ENCODE assay signal across 8 cellular contexts in the genomic region with DNA sequence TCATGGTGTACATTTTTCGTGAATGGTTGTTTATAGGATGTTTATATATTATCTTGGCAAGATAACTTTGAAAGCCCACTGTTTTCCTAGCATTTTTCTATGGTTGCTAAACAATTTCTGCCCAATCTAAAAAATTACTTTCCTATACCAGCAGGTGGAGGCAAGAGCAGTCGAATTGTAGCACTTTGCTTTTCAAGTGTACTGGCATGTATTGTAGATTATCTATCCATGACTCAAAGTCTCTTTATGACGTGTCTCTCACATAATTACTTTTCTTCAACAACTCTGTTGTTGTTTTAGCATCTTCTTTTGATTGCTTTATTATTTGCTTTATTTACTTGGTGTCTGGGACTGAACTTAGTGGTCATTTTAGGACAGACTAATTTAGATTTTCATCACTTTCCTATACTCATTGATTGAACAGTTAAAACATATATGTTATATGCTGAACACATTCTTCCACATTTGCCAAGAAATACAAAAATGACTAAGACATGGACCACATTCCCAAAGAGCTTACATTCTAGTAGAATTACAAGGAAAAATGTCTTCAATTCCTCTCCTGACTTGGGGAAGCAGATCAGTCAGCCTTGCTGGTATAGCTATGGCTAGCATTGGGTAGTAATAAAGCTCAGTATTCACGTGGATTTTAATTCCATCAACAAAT. TPM values are rescaled to one million over a fixed set of nuclear protein-coding genes. Genes with fewer than 3 reads are reported as not detected.
DNase-seq lines count a peak whose midpoint lies in the region; ATAC-seq, FAIRE-seq and TF ChIP-seq lines count a peak whose summit lies in the region.

No MANE protein-coding gene starts in this region.

- no peak overlapping the region for H3K4me3 ChIP-seq in CD8-positive, alpha-beta T cell (ENCODE audit: low read depth, low read length)
- H3K4me3 ChIP-seq in GM12878 (no peak overlapping the region), liver (ENCODE audit: low read depth in 1 of 3, low read length in 3 of 3) (no peak overlapping the region), lower leg skin (ENCODE audit: low read depth, poor library complexity, severe bottlenecking) (no peak overlapping the region)

- no peaks in the 10 kb centered on the region for H3K27me3 ChIP-seq in CD8-positive, alpha-beta T cell (ENCODE audit: insufficient read depth, low read length)
- H3K27me3 ChIP-seq in GM12878 (replicated peaks in 1 of 2; ENCODE audit: control insufficient read depth in 2 of 2, insufficient read depth in 2 of 2, low read length in 1 of 2) (no peaks in the 10 kb centered on the region), liver (ENCODE audit: control insufficient read depth in 4 of 4, insufficient read depth in 4 of 4, low read length in 3 of 4) (no peaks in the 10 kb centered on the region)

- SMC1A ChIA-PET in GM12878 (lab: Charles Lee; ENCODE audit: uncharacterized antibody, unreplicated experiment) = interaction anchor here (0.6 to 1.7 kb wide), 20 partner anchors 9 to 563 kb away, joined by 3 to 6 read pairs (median 3); a partner anchor contains a TSS

- H3K4me2 ChIP-seq in GM12878 (ENCODE audit: control insufficient read depth, insufficient read depth) = no peak overlapping the region

- TF ChIP-seq RAD21 in GM12878 (IDR thresholded peaks at IDR 0.05; ENCODE audit: insufficient read depth, low read depth, low read length) (peak; percentile 87), liver (IDR thresholded peaks at IDR 0.05) (peak; percentile 88 to 93)

- H4K20me1 ChIP-seq in GM12878 (ENCODE audit: control insufficient read depth, insufficient read depth) = no peaks in the 10 kb centered on the region

- intact Hi-C loops in CD8-positive, alpha-beta T cell (cut with DNase I, micrococcal nuclease) = no loop called here
- intact Hi-C loops in GM12878 (cut with micrococcal nuclease; ENCODE audit: unreplicated experiment) (loop anchor here (5.0 to 10.0 kb wide), 3 partner anchors 185 to 405 kb away; a partner anchor contains a TSS), lower leg skin (cut with DNase I; ENCODE audit: low total_unique reads) (no loop called here)

- no peak overlapping the region for H3K27ac ChIP-seq in CD8-positive, alpha-beta T cell (ENCODE audit: low read depth, low read length)
- H3K27ac ChIP-seq in GM12878 (ENCODE audit: control insufficient read depth, insufficient read depth) (no peak overlapping the region), liver (ENCODE audit: low read depth in 1 of 2, low read length in 2 of 2) (no peak overlapping the region)

- ATAC-seq in CD8-positive, alpha-beta T cell = peak; percentile 70
- peak; percentile 67 for ATAC-seq in GM18519 (IDR thresholded peaks at IDR 0.05; ENCODE audit: low FRiP score, unreplicated experiment)
- peak; percentile 90 for ATAC-seq in HG02973 (IDR thresholded peaks at IDR 0.05; ENCODE audit: unreplicated experiment)
- peak; percentile 95 for ATAC-seq in GM12878
- no peak for ATAC-seq in HG02763 (IDR thresholded peaks at IDR 0.05; ENCODE audit: unreplicated experiment)

- DNase-seq in CD8-positive, alpha-beta T cell = no peak
- peak; percentile 65 for DNase-seq in NOMO-1 treated with DMSO at 0.1 percent for 48 hours (lab: John Stamatoyannopoulos, UW; ENCODE audit: unreplicated experiment)
- peak; percentile 21 for DNase-seq in GM12878 (ENCODE audit: low read depth, low spot score)
- no peak for DNase-seq in lower leg skin (ENCODE audit: low spot score in 2 of 2)

- FAIRE-seq in GM12878 (lab: Jason Lieb, UNC) = peak; percentile 75

- no peaks in the 10 kb centered on the region for H3K36me3 Mint-ChIP-seq in CD8-positive, alpha-beta T cell

- no peaks in the 10 kb centered on the region for H3K4me1 ChIP-seq in CD8-positive, alpha-beta T cell (ENCODE audit: insufficient read depth, low read length)
- H3K4me1 ChIP-seq in GM12878 (ENCODE audit: control insufficient read depth, insufficient read depth, low read length) (no peaks in the 10 kb centered on the region; the same call in 1 of the 2 replicates), liver (ENCODE audit: control insufficient read depth in 4 of 4, insufficient read depth in 4 of 4, low read length in 3 of 4) (no peaks in the 10 kb centered on the region)

- POLR2A ChIA-PET in CD8-positive, alpha-beta T cell (lab: Charles Lee) = no interaction called here
- POLR2A ChIA-PET in GM12878 (lab: Charles Lee) = no interaction called here

- no peak overlapping the region for H3K4me3 Mint-ChIP-seq in CD8-positive, alpha-beta T cell

- no peaks in the 10 kb centered on the region for H3K27me3 Mint-ChIP-seq in CD8-positive, alpha-beta T cell (ENCODE audit: low read depth)

- no peak overlapping the region for H3K9ac ChIP-seq in GM12878 (ENCODE audit: control insufficient read depth, insufficient read depth, low read length)
- no peak overlapping the region for H3K9ac ChIP-seq in liver (ENCODE audit: low read depth in 1 of 2, low read length in 2 of 2)

- in situ Hi-C loops in GM12878 (cut with MboI) = no loop called here

- no peaks in the 10 kb centered on the region for H3K9me3 ChIP-seq in CD8-positive, alpha-beta T cell (ENCODE audit: low read length)
- H3K9me3 ChIP-seq in GM12878 (replicated peaks; ENCODE audit: control insufficient read depth, insufficient read depth, low read length) = no peaks in the 10 kb centered on the region; the same call in 2 of the 3 replicates
- H3K9me3 ChIP-seq in liver (ENCODE audit: control insufficient read depth in 4 of 4, low read length in 3 of 4) = no peaks in the 10 kb centered on the region

- no peak overlapping the region for H2AFZ ChIP-seq in GM12878 (ENCODE audit: control insufficient read depth, low read depth, low read length)

- CTCF ChIA-PET in CD8-positive, alpha-beta T cell (lab: Charles Lee) = interaction anchor here (0.8 to 1.5 kb wide), 3 partner anchors 11 to 154 kb away, joined by 3 to 4 read pairs (median 4); no protein-coding TSS in a partner anchor
- CTCF ChIA-PET in GM12878 (lab: Yijun Ruan, JAX) = interaction anchor here (0.7 to 4.5 kb wide), 29 partner anchors 8 to 1014 kb away, joined by 3 to 20 read pairs (median 3); no protein-coding TSS in a partner anchor

- no peaks in the 10 kb centered on the region for H3K36me3 ChIP-seq in CD8-positive, alpha-beta T cell (ENCODE audit: insufficient read depth, low read length)
- H3K36me3 ChIP-seq in GM12878 (ENCODE audit: control insufficient read depth in 2 of 2, insufficient read depth in 2 of 2, low read length in 1 of 2) = peaks cover 0 to 1% of the 10 kb centered on the region in 2 experiments; a peak in 1 of 4 replicates
- no peaks in the 10 kb centered on the region for H3K36me3 ChIP-seq in liver (ENCODE audit: control insufficient read depth in 4 of 4, insufficient read depth in 3 of 4, low read depth in 1 of 4, low read length in 3 of 4)

- BruUV-seq in GM12878 (replicated peaks; lab: Mats Ljungman, UMichigan) = no TSS peak

- RAD21 ChIA-PET in GM12878 (lab: Charles Lee; ENCODE audit: unreplicated experiment) = interaction anchor here (0.6 to 1.5 kb wide), 7 partner anchors 20 to 428 kb away, joined by 3 to 4 read pairs (median 3); no protein-coding TSS in a partner anchor

- H3K27ac Mint-ChIP-seq in CD8-positive, alpha-beta T cell = no peak overlapping the region

- H3K79me2 ChIP-seq in GM12878 (ENCODE audit: control insufficient read depth, insufficient read depth, low read length) = peaks cover 1% of the 10 kb centered on the region; the same call in 1 of the 2 replicates

- 13% methylated on average over 4 of the region's 4 CpGs for WGBS in GM12878 (ENCODE audit: insufficient coverage, insufficient replicate concordance, low lambda C conversion rate, missing lambda C conversion rate)
- 18% methylated on average over 4 of the region's 4 CpGs for WGBS in liver
- 33 to 34% methylated on average over 4 of the region's 4 CpGs for WGBS in lower leg skin, 2 donors

- TF ChIP-seq CTCF in CD8-positive, alpha-beta T cell (IDR thresholded peaks at IDR 0.05) = peak; percentile 59
- peak; percentile 63 to 74 (median 65) for TF ChIP-seq CTCF in GM12878 (IDR thresholded peaks at IDR 0.05 in 2 of 3, conservative IDR thresholded peaks at IDR 0.05 in 1 of 3; ENCODE audit: control insufficient read depth in 2 of 3, extremely low read depth in 1 of 3, insufficient read depth in 1 of 3, low read depth in 3 of 3, low read length in 3 of 3)
- peak; percentile 59 for TF ChIP-seq CTCF in liver (IDR thresholded peaks at IDR 0.05; ENCODE audit: low read depth, low read length, missing input control)
- no peak for TF ChIP-seq CTCF in lower leg skin (IDR thresholded peaks at IDR 0.05)

- H3K9me3 Mint-ChIP-seq in CD8-positive, alpha-beta T cell = peaks cover 3% of the 10 kb centered on the region

- TF ChIP-seq POLR2A in GM12878 (IDR thresholded peaks at IDR 0.05; ENCODE audit: low read depth, low read length) (no peak), lower leg skin (IDR thresholded peaks at IDR 0.05) (no peak)

- TF ChIP-seq EP300 in GM12878 (IDR thresholded peaks at IDR 0.05; ENCODE audit: borderline replicate concordance in 1 of 2, control insufficient read depth in 1 of 2, low read depth in 2 of 2, low read length in 2 of 2) = no peak; a peak in 1 of 4 replicates

- H3K4me1 Mint-ChIP-seq in CD8-positive, alpha-beta T cell (ENCODE audit: low read depth) = no peaks in the 10 kb centered on the region

RNA-seq across cellular contexts. Expression of a gene that starts 20.7 kb away (rescaled TPM):
- 1 to 10 TPM; 1.4 to 1.5 TPM for total RNA-seq in CD8-positive, alpha-beta T cell
- 22.6 and 24.3 TPM in 2 replicates for total RNA-seq in GM12878 (2013; cell fraction: nucleolus; rRNA removed)
- 29.6 and 31.6 TPM in 2 replicates for total RNA-seq in GM12878 (2014; rRNA removed)
- 33.4 and 35.1 TPM in 2 replicates for total RNA-seq in GM12878 (2014; rRNA removed; fragmentation: Illumina TruSeq; extraction: Trizol)
- 38.8 and 43.8 TPM in 2 replicates for total RNA-seq in GM12878 (2021)
- 6.9 TPM for polyA plus RNA-seq in GM12878 (2011; ENCODE audit: low read depth)
- 15.9 and 23.4 TPM in 2 replicates for polyA plus RNA-seq in GM12878 (2011; rRNA removed)
- polyA plus RNA-seq in GM12878 (2011; cell fraction: cytosol; rRNA removed) = 11.4 and 11.6 TPM in 2 replicates
- 6.4 and 7.1 TPM in 2 replicates for polyA plus RNA-seq in GM12878 (2011; cell fraction: nucleus; rRNA removed)
- polyA plus RNA-seq in GM12878 (2012) = 8.4 and 10.3 TPM in 2 replicates
- 35.2 and 40.4 TPM in 2 replicates for polyA plus RNA-seq in GM12878 (2014; fragmentation: Illumina TruSeq; extraction: Trizol)
- 1 to 10 TPM; 6.8 to 9.2 TPM for polyA plus RNA-seq in GM12878 (2014; fragmentation: Nextera tagmentation; extraction: Ambion mirVana)
- 26.0 and 27.8 TPM in 2 replicates for polyA plus RNA-seq in GM12878 (2014; rRNA removed)
- polyA plus RNA-seq in GM12878 (2016; fragmentation: Nextera tagmentation; extraction: Ambion mirVana) = 10 to 100 TPM; 56.1 to 56.9 TPM
- 28.8 and 32.2 TPM in 2 replicates for polyA minus RNA-seq in GM12878 (2011; rRNA and poly(A)+ RNA removed)
- 7.1 and 11.5 TPM in 2 replicates for polyA minus RNA-seq in GM12878 (2011; cell fraction: cytosol; rRNA and poly(A)+ RNA removed)
- polyA minus RNA-seq in GM12878 (2011; cell fraction: nucleus; rRNA and poly(A)+ RNA removed) = 4.8 and 7.5 TPM in 2 replicates
- 10 to 100 TPM; 13.4 to 26.4 TPM for total RNA-seq in liver
- polyA plus RNA-seq in liver = 10 to 100 TPM; 13.5 to 24.7 TPM
- 10 to 100 TPM; 14.0 to 18.8 (median 16.4) TPM for total RNA-seq in lower leg skin

RNA-seq across cellular contexts. Expression of a gene that starts 20.8 kb away (rescaled TPM):
- 10 to 100 TPM; 77.9 to 79.5 TPM for total RNA-seq in CD8-positive, alpha-beta T cell
- 7.8 and 9.2 TPM in 2 replicates for total RNA-seq in GM12878 (2013; cell fraction: nucleolus; rRNA removed)
- total RNA-seq in GM12878 (2014; rRNA removed) = 4.5 and 5.1 TPM in 2 replicates
- 5.3 and 5.7 TPM in 2 replicates for total RNA-seq in GM12878 (2014; rRNA removed; fragmentation: Illumina TruSeq; extraction: Trizol)
- 7.8 and 8.3 TPM in 2 replicates for total RNA-seq in GM12878 (2021)
- 1.5 TPM for polyA plus RNA-seq in GM12878 (2011; ENCODE audit: low read depth)
- 5.7 and 11.6 TPM in 2 replicates for polyA plus RNA-seq in GM12878 (2011; rRNA removed)
- 1.8 and 2.1 TPM in 2 replicates for polyA plus RNA-seq in GM12878 (2011; cell fraction: cytosol; rRNA removed)
- 2.3 and 2.9 TPM in 2 replicates for polyA plus RNA-seq in GM12878 (2011; cell fraction: nucleus; rRNA removed)
- polyA plus RNA-seq in GM12878 (2012) = 2.3 and 2.9 TPM in 2 replicates
- polyA plus RNA-seq in GM12878 (2014; fragmentation: Illumina TruSeq; extraction: Trizol) = 5.4 and 5.5 TPM in 2 replicates
- polyA plus RNA-seq in GM12878 (2014; fragmentation: Nextera tagmentation; extraction: Ambion mirVana) = 1 to 10 TPM; 1.0 to 1.4 TPM
- 2.4 and 3.0 TPM in 2 replicates for polyA plus RNA-seq in GM12878 (2014; rRNA removed)
- 1 to 10 TPM; 5.4 to 5.5 TPM for polyA plus RNA-seq in GM12878 (2016; fragmentation: Nextera tagmentation; extraction: Ambion mirVana)
- 2.2 and 4.5 TPM in 2 replicates for polyA minus RNA-seq in GM12878 (2011; rRNA and poly(A)+ RNA removed)
- 1.6 and 1.9 TPM in 2 replicates for polyA minus RNA-seq in GM12878 (2011; cell fraction: cytosol; rRNA and poly(A)+ RNA removed)
- polyA minus RNA-seq in GM12878 (2011; cell fraction: nucleus; rRNA and poly(A)+ RNA removed) = 2.2 and 2.9 TPM in 2 replicates
- total RNA-seq in liver = 1 to 10 TPM; 2.7 to 3.2 TPM
- 1 to 10 TPM in 1 of 2 donors, under 1 TPM in 1; 0.79 to 1.0 TPM for polyA plus RNA-seq in liver
- total RNA-seq in lower leg skin = 1 to 10 TPM; 5.8 to 6.4 (median 6.0) TPM

Comparison
In these comparisons a context has a peak if more than half of its experiments do, and no peak if none do; other contexts are left out.
1. DNase-seq: peak in NOMO-1 treated with DMSO at 0.1 percent for 48 hours (single experiment) and GM12878 (single experiment); none in CD8-positive, alpha-beta T cell (0 of 7) and lower leg skin (0 of 2).
2. CTCF ChIP-seq: peak in CD8-positive, alpha-beta T cell (single experiment), GM12878 (3 of 3) and liver (single experiment); none in lower leg skin (0 of 3).
3. RNA of a gene that starts 20.7 kb away (total RNA-seq): 22.6 to 43.8 TPM in GM12878, 13.4 to 26.4 TPM in liver and 14.0 to 18.8 TPM in lower leg skin; 1.4 to 1.5 TPM in CD8-positive, alpha-beta T cell; every median in the first group is over 4 times any median in the second.
4. RNA of a gene that starts 20.8 kb away (total RNA-seq): 77.9 to 79.5 TPM in CD8-positive, alpha-beta T cell; 5.8 to 6.4 TPM in lower leg skin, 4.5 to 9.2 TPM in GM12878 and 2.7 to 3.2 TPM in liver; every median in the first group is over 4 times any median in the second.